ENCODE assay signal across 8 cellular contexts in genomic region chr11:57324154-57324885, GRCh38. TPM values are rescaled to one million over a fixed set of nuclear protein-coding genes. Genes with fewer than 3 reads are reported as not detected.
A peak's percentile ranks its signal among the peaks of the same experiment; 100 is the strongest.
DNase-seq lines count a peak whose midpoint lies in the region; ATAC-seq and TF ChIP-seq lines count a peak whose summit lies in the region.

No MANE protein-coding gene starts in this region.

- H3K56ac ChIP-seq in IMR-90 (ENCODE audit: extremely low read depth, insufficient read depth, low read length): peak overlapping the region; percentile 74

- intact Hi-C loops in IMR-90 (cut with micrococcal nuclease): loop anchor here (1.0 kb wide), 1 partner anchor 46 kb away; no protein-coding TSS in a partner anchor
- intact Hi-C loops in activated CD4-positive, alpha-beta T cell treated with anti-CD3 and anti-CD28 coated beads, Interleukin-2, amount 10 ng/mL, durations not matched to agents 24 days and 14 days (cut with micrococcal nuclease): no loop called here

- POLR2A ChIA-PET in IMR-90 (lab: Charles Lee; ENCODE audit: unreplicated experiment): interaction anchor here (2.1 kb wide), 1 partner anchor 11 kb away, joined by 9 read pairs; the partner anchor contains the start of gene SSRP1
- POLR2A ChIA-PET in naive thymus-derived CD8-positive, alpha-beta T cell (lab: Charles Lee): interaction anchor here (1.2 to 4.8 kb wide), 4 partner anchors 12 to 417 kb away, joined by 3 to 96 read pairs (median 4); partner anchors contain the start of genes P2RX3, SELENOH and SSRP1

- H3K27ac Mint-ChIP-seq in activated CD4-positive, alpha-beta T cell treated with anti-CD3 and anti-CD28 coated beads, Interleukin-2, amount 10 ng/mL, durations not matched to agents 24 days and 14 days: peak overlapping the region; percentile 80
- peak overlapping the region; percentile 37 to 98 (median 88) for H3K27ac Mint-ChIP-seq in naive thymus-derived CD8-positive, alpha-beta T cell

- TF ChIP-seq CTCF in IMR-90 (conservative IDR thresholded peaks at IDR 0.05; ENCODE audit: low read depth, low read length): no peak

- no peak for TF ChIP-seq RAD21 in IMR-90 (IDR thresholded peaks at IDR 0.05; ENCODE audit: low read length)

- BruUV-seq in IMR-90 (replicated peaks; lab: Mats Ljungman, UMichigan): no TSS peak

- in situ Hi-C loops in IMR-90 (cut with MboI; ENCODE audit: low sequenced_read_pairs): no loop called here

- no peak overlapping the region for H2BK20ac ChIP-seq in IMR-90 (ENCODE audit: low read depth, low read length)

- peak overlapping the region; percentile 78 for H3K4me2 ChIP-seq in IMR-90 (ENCODE audit: low read depth, low read length)

- CTCF ChIA-PET in IMR-90 (lab: Yijun Ruan, JAX): interaction anchor here (0.6 kb wide), 1 partner anchor 31 kb away, joined by 4 read pairs; no protein-coding TSS in a partner anchor

- peak overlapping the region; percentile 33 to 67; a peak in 2 of 4 replicates for H4K8ac ChIP-seq in IMR-90 (ENCODE audit: low read depth in 2 of 2, low read length in 2 of 2)

- dilution Hi-C loops in IMR-90 (cut with HindIII; ENCODE audit: low sequenced_read_pairs, unreplicated experiment): no loop called here

- peaks cover 20% of the 10 kb centered on the region for H3K9me1 ChIP-seq in IMR-90 (ENCODE audit: insufficient read depth, low read length)

- H2AK9ac ChIP-seq in IMR-90 (replicated peaks; ENCODE audit: low read depth, low read length, poor library complexity): peak overlapping the region; percentile 97

- peak overlapping the region; percentile 83 for H3K4me3 Mint-ChIP-seq in activated CD4-positive, alpha-beta T cell treated with anti-CD3 and anti-CD28 coated beads, Interleukin-2, amount 10 ng/mL, durations not matched to agents 24 days and 14 days
- peak overlapping the region; percentile 82 to 94 (median 88) for H3K4me3 Mint-ChIP-seq in naive thymus-derived CD8-positive, alpha-beta T cell

- H3K27me3 ChIP-seq in IMR-90 (ENCODE audit: control insufficient read depth, insufficient read depth, low read length): no peaks in the 10 kb centered on the region
- H3K27me3 ChIP-seq in esophagus (ENCODE audit: control insufficient read depth in 1 of 2, insufficient read depth in 2 of 2, low read length in 2 of 2): no peaks in the 10 kb centered on the region

- H3K36me3 ChIP-seq in IMR-90 (ENCODE audit: control insufficient read depth, insufficient read depth, low read length) (peaks cover 42% of the 10 kb centered on the region), esophagus (ENCODE audit: control insufficient read depth in 2 of 2, insufficient read depth in 2 of 2, low read length in 1 of 2) (peaks cover 15 to 18% of the 10 kb centered on the region in 2 donors)

- peak overlapping the region; percentile 92 for H2BK5ac ChIP-seq in IMR-90 (ENCODE audit: low read depth, low read length, poor library complexity, severe bottlenecking)

- peak overlapping the region; percentile 86 for H3K18ac ChIP-seq in IMR-90 (ENCODE audit: low read depth, low read length)

- peaks cover 45% of the 10 kb centered on the region for H3K36me3 Mint-ChIP-seq in activated CD4-positive, alpha-beta T cell treated with anti-CD3 and anti-CD28 coated beads, Interleukin-2, amount 10 ng/mL, durations not matched to agents 24 days and 14 days (ENCODE audit: low read depth)
- peaks cover 0 to 34% (median 11%) of the 10 kb centered on the region in 3 donors for H3K36me3 Mint-ChIP-seq in naive thymus-derived CD8-positive, alpha-beta T cell

- ATAC-seq in IMR-90 (ENCODE audit: low read depth) (peak; percentile 7), HG03571 (IDR thresholded peaks at IDR 0.05; ENCODE audit: unreplicated experiment) (no peak), HG02938 (IDR thresholded peaks at IDR 0.05; ENCODE audit: unreplicated experiment) (no peak)
- ATAC-seq in naive thymus-derived CD8-positive, alpha-beta T cell: peak in 1 of 2 donors; percentile 6

- H3K4me1 Mint-ChIP-seq in activated CD4-positive, alpha-beta T cell treated with anti-CD3 and anti-CD28 coated beads, Interleukin-2, amount 10 ng/mL, durations not matched to agents 24 days and 14 days: peaks cover 40% of the 10 kb centered on the region
- peaks cover 39 to 51% (median 42%) of the 10 kb centered on the region in 4 donors for H3K4me1 Mint-ChIP-seq in naive thymus-derived CD8-positive, alpha-beta T cell

- H3K14ac ChIP-seq in IMR-90 (replicated peaks; ENCODE audit: low read depth, low read length): peak overlapping the region; percentile 79

- peak overlapping the region; percentile 87 for H2AFZ ChIP-seq in IMR-90 (replicated peaks; ENCODE audit: low read length, poor library complexity)

- peak overlapping the region; percentile 74 for H4K5ac ChIP-seq in IMR-90 (ENCODE audit: low read depth, low read length)

- no peaks in the 10 kb centered on the region for H3K9me3 ChIP-seq in IMR-90 (ENCODE audit: control insufficient read depth, insufficient read depth, low read length)
- no peaks in the 10 kb centered on the region for H3K9me3 ChIP-seq in esophagus (ENCODE audit: control insufficient read depth in 2 of 2, insufficient read depth in 1 of 2, low read depth in 1 of 2, low read length in 1 of 2)

- peaks cover 20% of the 10 kb centered on the region for H3K4me1 ChIP-seq in IMR-90 (ENCODE audit: control insufficient read depth, insufficient read depth, low read length)
- H3K4me1 ChIP-seq in esophagus (ENCODE audit: control insufficient read depth in 2 of 2, insufficient read depth in 2 of 2, low read length in 1 of 2): peaks cover 9 to 25% of the 10 kb centered on the region in 2 donors

- H3K4me3 ChIP-seq in IMR-90 (ENCODE audit: insufficient read depth, low read depth, low read length) (peak overlapping the region; percentile 97), esophagus (ENCODE audit: low read depth in 1 of 2, low read length in 2 of 2) (peak overlapping the region; percentile 76 to 82)

- peak overlapping the region; percentile 85 for H3K4ac ChIP-seq in IMR-90 (ENCODE audit: low read depth, low read length)

- H2BK120ac ChIP-seq in IMR-90 (ENCODE audit: low read depth, low read length): peak overlapping the region; percentile 65

- peak overlapping the region; percentile 9; the same call in 1 of the 3 replicates for H2BK15ac ChIP-seq in IMR-90 (ENCODE audit: low read depth, low read length)

- H3K79me1 ChIP-seq in IMR-90 (ENCODE audit: low read depth in 1 of 2, low read length in 2 of 2): peaks cover 9 to 57% of the 10 kb centered on the region in 2 experiments

- H3K27ac ChIP-seq in IMR-90 (ENCODE audit: insufficient read depth, low read length): peak overlapping the region; percentile 99
- peak overlapping the region; percentile 99 for H3K27ac ChIP-seq in esophagus (ENCODE audit: low read depth in 2 of 2, low read length in 1 of 2)

- 2% methylated on average over 12 of the region's 64 CpGs; no CpG with 5 or more reads in 1 of the 2 experiments for WGBS in IMR-90 (ENCODE audit: extremely low coverage in 2 of 2, insufficient read length in 1 of 2), 2 experiments
- 1 to 3% methylated on average over 35 to 62 of the region's 64 CpGs for WGBS in esophagus, 2 donors

- peak overlapping the region; percentile 83 for H3K23ac ChIP-seq in IMR-90 (ENCODE audit: low read depth, low read length)

- no peaks in the 10 kb centered on the region for H3K9me3 Mint-ChIP-seq in activated CD4-positive, alpha-beta T cell treated with anti-CD3 and anti-CD28 coated beads, Interleukin-2, amount 10 ng/mL, durations not matched to agents 24 days and 14 days
- no peaks in the 10 kb centered on the region for H3K9me3 Mint-ChIP-seq in naive thymus-derived CD8-positive, alpha-beta T cell

- H4K20me1 ChIP-seq in IMR-90 (ENCODE audit: insufficient read depth, low read length): peaks cover 34% of the 10 kb centered on the region

- peak overlapping the region; percentile 99 for H3K9ac ChIP-seq in IMR-90 (ENCODE audit: low read depth, low read length)

- peak; percentile 38 for DNase-seq in activated CD4-positive, CD25-positive, alpha-beta regulatory T cell treated with anti-CD3 and anti-CD28 coated beads, Interleukin-2, amount 50 U/mL, for 72 hours
- DNase-seq in activated CD4-positive, CD25-positive, alpha-beta regulatory T cell (lab: John Stamatoyannopoulos, UW): no peak
- DNase-seq in IMR-90: peak; percentile 48
- DNase-seq in activated CD4-positive, alpha-beta T cell treated with anti-CD3 and anti-CD28 coated beads, Interleukin-2, amount 10 ng/mL, durations not matched to agents 24 days and 14 days: peak; percentile 67
- peak in 3 of 10 donors; percentile 17 to 35 (median 33) for DNase-seq in naive thymus-derived CD8-positive, alpha-beta T cell

- peak overlapping the region; percentile 66; the same call in 1 of the 2 replicates for H4K91ac ChIP-seq in IMR-90 (ENCODE audit: insufficient read depth, low read depth, low read length)

- peak overlapping the region; percentile 39 for H2AK5ac ChIP-seq in IMR-90 (ENCODE audit: low read depth, low read length)

- no peaks in the 10 kb centered on the region for H3K27me3 Mint-ChIP-seq in activated CD4-positive, alpha-beta T cell treated with anti-CD3 and anti-CD28 coated beads, Interleukin-2, amount 10 ng/mL, durations not matched to agents 24 days and 14 days
- no peaks in the 10 kb centered on the region for H3K27me3 Mint-ChIP-seq in naive thymus-derived CD8-positive, alpha-beta T cell

- TF ChIP-seq POLR2A in IMR-90 (IDR thresholded peaks at IDR 0.05; ENCODE audit: low read depth, low read length): no peak

RNA-seq across cellular contexts. Expression of gene TNKS1BP1, which starts 0.4 kb away (rescaled TPM):
- 28.6 and 31.7 TPM in 2 replicates for total RNA-seq in IMR-90 (2012; rRNA removed)
- 68.0 and 71.4 TPM in 2 replicates for polyA plus RNA-seq in IMR-90 (2012; rRNA removed)
- 42.9 and 47.7 TPM in 2 replicates for polyA plus RNA-seq in IMR-90 (2012; cell fraction: cytosol; rRNA removed)
- 157 and 165 TPM in 2 replicates for polyA plus RNA-seq in IMR-90 (2012; cell fraction: nucleus; rRNA removed; ENCODE audit: low replicate concordance)
- 23.7 and 24.2 TPM in 2 replicates for total RNA-seq in activated CD4-positive, alpha-beta T cell treated with anti-CD3 and anti-CD28 coated beads, Interleukin-2, amount 10 ng/mL, durations not matched to agents 24 days and 14 days
- 100 to 1,000 TPM; 114 to 249 TPM for polyA plus RNA-seq in esophagus
- 10 to 100 TPM; 18.8 to 20.9 TPM for total RNA-seq in naive thymus-derived CD8-positive, alpha-beta T cell
- 1 to 10 TPM in 2 of 3 donors, under 1 TPM in 1; 0.97 to 6.7 (median 2.5) TPM for polyA plus RNA-seq in naive thymus-derived CD8-positive, alpha-beta T cell

RNA-seq across cellular contexts. Expression of gene SSRP1, which starts 11.4 kb away (rescaled TPM):
- total RNA-seq in IMR-90 (2012; rRNA removed): 144 and 146 TPM in 2 replicates
- polyA plus RNA-seq in IMR-90 (2012; rRNA removed): 101 and 106 TPM in 2 replicates
- polyA plus RNA-seq in IMR-90 (2012; cell fraction: cytosol; rRNA removed): 58.6 and 84.5 TPM in 2 replicates
- 41.6 and 70.5 TPM in 2 replicates for polyA plus RNA-seq in IMR-90 (2012; cell fraction: nucleus; rRNA removed; ENCODE audit: low replicate concordance)
- total RNA-seq in activated CD4-positive, alpha-beta T cell treated with anti-CD3 and anti-CD28 coated beads, Interleukin-2, amount 10 ng/mL, durations not matched to agents 24 days and 14 days: 253 and 256 TPM in 2 replicates
- 10 to 100 TPM; 18.8 to 67.4 TPM for polyA plus RNA-seq in esophagus
- 10 to 100 TPM; 72.7 to 74.5 TPM for total RNA-seq in naive thymus-derived CD8-positive, alpha-beta T cell
- 10 to 100 TPM; 35.9 to 41.0 (median 38.0) TPM for polyA plus RNA-seq in naive thymus-derived CD8-positive, alpha-beta T cell

RNA-seq across cellular contexts. Expression of gene P2RX3, which starts 13.8 kb away (rescaled TPM):
- total RNA-seq in IMR-90 (2012; rRNA removed): not detected in 2 replicates
- not detected in 2 replicates for polyA plus RNA-seq in IMR-90 (2012; rRNA removed)
- polyA plus RNA-seq in IMR-90 (2012; cell fraction: cytosol; rRNA removed): not detected in 2 replicates
- not detected in 2 replicates for polyA plus RNA-seq in IMR-90 (2012; cell fraction: nucleus; rRNA removed; ENCODE audit: low replicate concordance)
- not detected in 2 replicates for total RNA-seq in activated CD4-positive, alpha-beta T cell treated with anti-CD3 and anti-CD28 coated beads, Interleukin-2, amount 10 ng/mL, durations not matched to agents 24 days and 14 days
- not detected for polyA plus RNA-seq in esophagus
- total RNA-seq in naive thymus-derived CD8-positive, alpha-beta T cell: not detected
- polyA plus RNA-seq in naive thymus-derived CD8-positive, alpha-beta T cell: not detected

RNA-seq across cellular contexts. Expression of gene PRG3, which starts 56.6 kb away (rescaled TPM):
- not detected in 2 replicates for total RNA-seq in IMR-90 (2012; rRNA removed)
- polyA plus RNA-seq in IMR-90 (2012; rRNA removed) (not detected in 2 replicates), esophagus (not detected)
- polyA plus RNA-seq in IMR-90 (2012; cell fraction: cytosol; rRNA removed): not detected in 2 replicates
- not detected in 2 replicates for polyA plus RNA-seq in IMR-90 (2012; cell fraction: nucleus; rRNA removed; ENCODE audit: low replicate concordance)
- total RNA-seq in activated CD4-positive, alpha-beta T cell treated with anti-CD3 and anti-CD28 coated beads, Interleukin-2, amount 10 ng/mL, durations not matched to agents 24 days and 14 days: not detected in 2 replicates
- not detected for total RNA-seq in naive thymus-derived CD8-positive, alpha-beta T cell
- polyA plus RNA-seq in naive thymus-derived CD8-positive, alpha-beta T cell: not detected

Comparison
In these comparisons a context has a peak if more than half of its experiments do, and no peak if none do; other contexts are left out.
1. DNase-seq: peak in activated CD4-positive, CD25-positive, alpha-beta regulatory T cell treated with anti-CD3 and anti-CD28 coated beads, Interleukin-2, amount 50 U/mL, for 72 hours (single experiment), IMR-90 (single experiment) and activated CD4-positive, alpha-beta T cell treated with anti-CD3 and anti-CD28 coated beads, Interleukin-2, amount 10 ng/mL, durations not matched to agents 24 days and 14 days (single experiment); none in activated CD4-positive, CD25-positive, alpha-beta regulatory T cell (0 of 4).